ENCODE assay signal across 1 cellular context in genomic region chr19:3761382-3762129, GRCh38.
TF ChIP-seq lines count a peak whose summit lies in the region.

Gene APBA3, minus strand, starts transcription at chr19:3761692. Its CDS starts 1,428 bp downstream, at chr19:3760264.

TF ChIP-seq in HEK293, 187 proteins besides CTCF, POLR2A, EP300 and RAD21 (continued from another document):
- TF ChIP-seq ZIC2 (tag by site-specific recombination; IDR thresholded peaks at IDR 0.05) (peak; percentile 55), SCRT1 (tag by site-specific recombination; IDR thresholded peaks at IDR 0.05; ENCODE audit: borderline replicate concordance) (peak; percentile 20; the same call in 1 of the 2 replicates), ZNF324 (tag by site-specific recombination; IDR thresholded peaks at IDR 0.05) (peak; percentile 75), ZNF777 (tag by site-specific recombination; IDR thresholded peaks at IDR 0.05; ENCODE audit: borderline replicate concordance) (peak; percentile 94), SP2 (tag by site-specific recombination; IDR thresholded peaks at IDR 0.05) (peak; percentile 5), ZFHX2 (tag by site-specific recombination; conservative IDR thresholded peaks at IDR 0.05) (peak; percentile 59; the same call in 1 of the 2 replicates), ZSCAN16 (tag by site-specific recombination; IDR thresholded peaks at IDR 0.05) (no peak), ZNF513 (tag by site-specific recombination; IDR thresholded peaks at IDR 0.05) (peak; percentile 27; the same call in 1 of the 2 replicates), ZNF560 (tag by site-specific recombination; IDR thresholded peaks at IDR 0.05; ENCODE audit: borderline replicate concordance) (no peak), ZNF335 (tag by site-specific recombination; conservative IDR thresholded peaks at IDR 0.05) (peak; percentile 96), ZBTB20 (tag by site-specific recombination; IDR thresholded peaks at IDR 0.05) (peak; percentile 93), ZNF37A (tag by site-specific recombination; IDR thresholded peaks at IDR 0.05) (no peak), GFI1B (tag by site-specific recombination; IDR thresholded peaks at IDR 0.05) (no peak), ZNF701 (tag by site-specific recombination; IDR thresholded peaks at IDR 0.05) (0 out of 2 replicates have a peak, but pooled peaks have one; percentile 43), ZXDB (tag by site-specific recombination; IDR thresholded peaks at IDR 0.05) (peak; percentile 99), BCL11B (tag by site-specific recombination; IDR thresholded peaks at IDR 0.05; ENCODE audit: low read depth) (peak; percentile 75; the same call in 1 of the 2 replicates), ZNF26 (tag by site-specific recombination; IDR thresholded peaks at IDR 0.05) (no peak), AEBP2 (tag by site-specific recombination; IDR thresholded peaks at IDR 0.05; ENCODE audit: borderline replicate concordance) (no peak), ZNF2 (tag by site-specific recombination; IDR thresholded peaks at IDR 0.05) (peak; percentile 96)
